Comparison of ENCODE assay signal across 1 cellular context in the genomic region with DNA sequence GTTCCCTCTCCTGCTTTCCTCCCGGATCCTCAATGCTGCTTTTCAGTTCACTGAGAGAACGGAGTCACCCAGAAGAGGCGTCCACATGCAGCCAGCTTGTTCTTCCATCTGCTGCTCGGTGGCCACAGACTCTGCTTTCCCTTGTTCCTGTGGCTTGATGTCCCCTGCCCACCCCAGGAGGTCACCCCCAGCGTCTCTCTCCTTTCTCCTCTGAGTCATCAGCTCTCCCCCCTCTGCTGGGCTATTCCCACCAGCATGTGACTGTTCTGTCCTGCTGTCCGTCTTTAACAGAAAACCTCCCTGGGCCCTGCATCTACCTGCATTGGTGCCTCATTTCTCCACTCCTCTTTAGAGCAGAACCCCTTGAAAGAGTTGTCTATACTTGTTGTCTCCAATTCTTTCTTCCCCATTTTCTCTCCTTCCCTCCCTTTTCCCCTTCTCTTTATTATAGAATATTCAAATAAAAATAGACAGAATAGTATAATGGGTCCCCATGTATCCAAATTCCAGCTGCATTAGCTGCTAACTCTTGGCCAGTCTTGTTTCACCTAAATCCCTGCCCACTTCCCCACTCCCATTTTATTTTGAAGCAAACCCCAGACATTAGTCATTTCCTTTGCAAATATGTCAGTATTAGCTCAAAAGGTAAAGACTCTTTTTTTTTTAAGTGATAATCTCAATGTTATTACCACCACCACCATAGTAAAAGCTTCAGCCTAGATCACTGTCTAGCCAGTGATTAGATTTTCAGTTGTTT.
A peak's percentile ranks its signal among the peaks of the same experiment; 100 is the strongest.
TF ChIP-seq lines count a peak whose summit lies in the region.

No MANE protein-coding gene starts in this region.

TF ChIP-seq in endothelial cell of umbilical vein, 7 proteins besides CTCF, POLR2A, EP300 and RAD21:
- TF ChIP-seq EZH2 (IDR thresholded peaks at IDR 0.05; ENCODE audit: borderline replicate concordance, low read depth, low read length, severe bottlenecking) = no peak
- TF ChIP-seq FOS (IDR thresholded peaks at IDR 0.05; ENCODE audit: borderline replicate concordance, insufficient read depth, low read length) = peak; percentile 49
- no peak for TF ChIP-seq GATA2 (IDR thresholded peaks at IDR 0.05; ENCODE audit: insufficient read depth, insufficient read length, low read depth, low read length)
